In the genomic region with DNA sequence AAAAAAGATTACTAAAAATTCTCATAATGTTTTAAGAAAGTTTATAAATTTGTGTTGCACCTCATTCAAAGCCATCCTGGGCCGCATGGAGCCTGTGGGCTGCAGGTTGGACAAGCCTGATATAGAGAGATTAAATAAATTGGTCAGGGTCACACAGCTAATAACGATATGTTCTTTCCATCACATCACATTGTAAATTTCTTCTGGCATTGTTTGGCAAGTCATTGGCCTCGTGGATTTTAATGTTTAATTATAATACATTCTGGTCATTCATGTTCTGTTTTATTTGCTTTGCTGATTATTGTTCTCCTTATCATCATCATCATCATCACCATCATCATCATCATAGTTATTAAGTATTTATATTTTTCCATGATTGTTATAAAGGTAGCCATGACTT, we compare ENCODE assay signal across 23 cellular contexts.
"Had no signal": no experiment of that assay in that cellular context is flagged by ENCODE, and none has a peak within 500 bp of the region (broad histone marks: within the 10 kb centered on the region; RNA-seq: fewer than 3 reads in every experiment).

No MANE protein-coding gene starts in this region.

- DNase-seq: colonic mucosa; cortex of kidney; effector CD8-positive, alpha-beta T cell; effector memory CD8-positive, alpha-beta T cell; endodermal cell; foreskin keratinocyte; heart left ventricle; immature natural killer cell; islet precursor cell; kidney; kidney glomerular epithelial cell; left lung; left ventricle myocardium superior; lower lobe of right lung; mesenchymal stem cell; mucosa of descending colon; naive B cell; naive thymus-derived CD8-positive, alpha-beta T cell had no signal

- H3K27ac ChIP-seq: colonic mucosa, esophagus muscularis mucosa, foreskin keratinocyte, gastroesophageal sphincter, heart left ventricle, hepatocyte, left lung, lower lobe of right lung had no signal

- ATAC-seq: effector memory CD8-positive, alpha-beta T cell; foreskin keratinocyte; gastroesophageal sphincter; heart left ventricle; left lung; left ventricle myocardium superior; lower lobe of right lung; mucosa of descending colon; naive thymus-derived CD8-positive, alpha-beta T cell had no signal

- FAIRE-seq: endothelial cell of umbilical vein, frontal cortex, kidney had no signal
